Comparison of ENCODE assay signal across 22 cellular contexts in the genomic region with DNA sequence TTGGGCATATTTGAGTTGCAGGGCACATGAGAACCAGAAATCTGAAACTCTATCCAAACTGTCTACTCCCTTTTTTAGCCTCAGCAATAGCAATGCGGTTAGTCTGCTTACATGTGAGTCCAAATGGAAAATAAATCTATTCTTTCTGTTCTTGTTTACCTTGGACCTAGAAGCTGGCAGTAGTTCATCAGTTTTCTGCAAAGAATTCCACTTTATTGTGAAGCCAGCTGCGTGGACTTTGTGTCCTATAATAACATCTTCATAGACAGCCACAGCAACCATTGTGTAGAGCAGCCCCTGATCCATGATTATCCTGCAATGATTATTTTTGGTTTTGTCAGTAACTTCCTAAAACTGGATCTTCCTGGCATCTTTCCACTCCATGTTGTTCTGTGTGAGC.
A peak's percentile ranks its signal among the peaks of the same experiment; 100 is the strongest.
DNase-seq lines count a peak whose midpoint lies in the region; ATAC-seq lines count a peak whose summit lies in the region.
"Had no signal": no experiment of that assay in that cellular context is flagged by ENCODE, and none has a peak within 500 bp of the region (broad histone marks: within the 10 kb centered on the region; RNA-seq: fewer than 3 reads in every experiment).

No MANE protein-coding gene starts in this region.

- no peak for ATAC-seq in HG02623 (IDR thresholded peaks at IDR 0.05; ENCODE audit: unreplicated experiment)
- ATAC-seq: activated CD8-positive, alpha-beta T cell treated with anti-CD3 and anti-CD28 coated beads for 36 hours; lower lobe of right lung; naive thymus-derived CD4-positive, alpha-beta T cell; stimulated activated naive B cell treated with anti-CD40 and anti-IgM and Interleukin-4, amounts not matched to agents 10 μg/mL and 1 μg/mL and 100 μg/mL, for 72 hours had no signal

- H3K27me3 Mint-ChIP-seq in activated naive CD4-positive, alpha-beta T cell treated with anti-CD3 and anti-CD28 coated beads for 36 hours (ENCODE audit: low read depth), result no peaks in the 10 kb centered on the region
- H3K27me3 Mint-ChIP-seq: activated CD8-positive, alpha-beta T cell treated with anti-CD3 and anti-CD28 coated beads for 36 hours; activated T-cell treated with anti-CD3 and anti-CD28 coated beads, Interleukin-2, amount 50 U/mL, for 24 hours; CD4-positive, alpha-beta memory T cell; naive thymus-derived CD4-positive, alpha-beta T cell; stimulated activated naive B cell treated with anti-CD40 and anti-IgM and Interleukin-4, amounts not matched to agents 10 μg/mL and 1 μg/mL and 100 μg/mL, for 72 hours had no signal

- intact Hi-C loops in activated naive CD4-positive, alpha-beta T cell treated with anti-CD3 and anti-CD28 coated beads for 36 hours (cut with micrococcal nuclease), result no loop called here

- H3K36me3 Mint-ChIP-seq in activated naive CD4-positive, alpha-beta T cell treated with anti-CD3 and anti-CD28 coated beads for 36 hours (ENCODE audit: low read depth), result no peaks in the 10 kb centered on the region
- H3K36me3 Mint-ChIP-seq: CD4-positive, alpha-beta memory T cell; naive thymus-derived CD4-positive, alpha-beta T cell; stimulated activated naive B cell treated with anti-CD40 and anti-IgM and Interleukin-4, amounts not matched to agents 10 μg/mL and 1 μg/mL and 100 μg/mL, for 72 hours had no signal

- CTCF ChIA-PET in activated naive CD4-positive, alpha-beta T cell treated with anti-CD3 and anti-CD28 coated beads for 36 hours (lab: Charles Lee), result no interaction called here

- DNase-seq in DMS153 (lab: John Stamatoyannopoulos, UW) (peak; percentile 68), NCI-H2029 treated with DMSO at 0.1 percent for 48 hours (lab: John Stamatoyannopoulos, UW) (peak; percentile 7), astrocyte of the hippocampus (ENCODE audit: low read depth, low spot score) (peak; percentile 39), iris pigment epithelial cell (ENCODE audit: low read depth) (peak; percentile 2), KG1 (lab: John Stamatoyannopoulos, UW) (no peak), RKO (ENCODE audit: low spot score) (no peak)
- no peak for DNase-seq in activated naive CD4-positive, alpha-beta T cell treated with anti-CD3 and anti-CD28 coated beads for 36 hours
- DNase-seq: activated CD8-positive, alpha-beta T cell treated with anti-CD3 and anti-CD28 coated beads for 36 hours; activated naive CD4-positive, alpha-beta T cell treated with anti-CD3 and anti-CD28 coated beads, Interleukin-2, amount 50 U/mL, for 16 hours; activated T-cell treated with anti-CD3 and anti-CD28 coated beads, Interleukin-2, amount 50 U/mL, for 24 hours; brain microvascular endothelial cell; CD4-positive, alpha-beta memory T cell; DND-41; glutamatergic neuron; lower lobe of right lung; naive thymus-derived CD4-positive, alpha-beta T cell; ovary; sigmoid colon; stimulated activated naive B cell treated with anti-CD40 and anti-IgM and Interleukin-4, amounts not matched to agents 10 μg/mL and 1 μg/mL and 100 μg/mL, for 72 hours; T-helper 9 cell; thyroid gland had no signal

- peaks cover 11% of the 10 kb centered on the region for H3K9me3 Mint-ChIP-seq in activated naive CD4-positive, alpha-beta T cell treated with anti-CD3 and anti-CD28 coated beads for 36 hours

- no peak overlapping the region for H3K4me3 Mint-ChIP-seq in activated naive CD4-positive, alpha-beta T cell treated with anti-CD3 and anti-CD28 coated beads for 36 hours
- H3K4me3 Mint-ChIP-seq: activated CD8-positive, alpha-beta T cell treated with anti-CD3 and anti-CD28 coated beads for 36 hours; activated T-cell treated with anti-CD3 and anti-CD28 coated beads, Interleukin-2, amount 50 U/mL, for 24 hours; CD4-positive, alpha-beta memory T cell; naive thymus-derived CD4-positive, alpha-beta T cell; stimulated activated naive B cell treated with anti-CD40 and anti-IgM and Interleukin-4, amounts not matched to agents 10 μg/mL and 1 μg/mL and 100 μg/mL, for 72 hours had no signal

- no peak overlapping the region for H3K27ac Mint-ChIP-seq in activated naive CD4-positive, alpha-beta T cell treated with anti-CD3 and anti-CD28 coated beads for 36 hours
- H3K27ac Mint-ChIP-seq: activated CD8-positive, alpha-beta T cell treated with anti-CD3 and anti-CD28 coated beads for 36 hours; activated T-cell treated with anti-CD3 and anti-CD28 coated beads, Interleukin-2, amount 50 U/mL, for 24 hours; CD4-positive, alpha-beta memory T cell; naive thymus-derived CD4-positive, alpha-beta T cell; stimulated activated naive B cell treated with anti-CD40 and anti-IgM and Interleukin-4, amounts not matched to agents 10 μg/mL and 1 μg/mL and 100 μg/mL, for 72 hours had no signal

- H3K4me1 Mint-ChIP-seq in activated naive CD4-positive, alpha-beta T cell treated with anti-CD3 and anti-CD28 coated beads for 36 hours (ENCODE audit: low read depth), result no peaks in the 10 kb centered on the region
- H3K4me1 Mint-ChIP-seq: CD4-positive, alpha-beta memory T cell; naive thymus-derived CD4-positive, alpha-beta T cell; stimulated activated naive B cell treated with anti-CD40 and anti-IgM and Interleukin-4, amounts not matched to agents 10 μg/mL and 1 μg/mL and 100 μg/mL, for 72 hours had no signal

Comparison
In these comparisons a context has a peak if more than half of its experiments do, and no peak if none do; other contexts are left out.
1. DNase-seq: peak in DMS153 (single experiment), NCI-H2029 treated with DMSO at 0.1 percent for 48 hours (single experiment), astrocyte of the hippocampus (single experiment) and iris pigment epithelial cell (single experiment); none in KG1 (single experiment), activated naive CD4-positive, alpha-beta T cell treated with anti-CD3 and anti-CD28 coated beads for 36 hours (single experiment) and RKO (single experiment).